In genomic region chr1:229088711-229089110, GRCh38 we compare ENCODE assay signal across 21 cellular contexts.
"Had no signal": no experiment of that assay in that cellular context is flagged by ENCODE, and none has a peak within 500 bp of the region (broad histone marks: within the 10 kb centered on the region; RNA-seq: fewer than 3 reads in every experiment).

No MANE protein-coding gene starts in this region.

- DNase-seq: activated CD4-positive, alpha-beta T cell treated with anti-CD3 and anti-CD28 coated beads for 48 hours; activated CD4-positive, alpha-beta T cell treated with anti-CD3 and anti-CD28 coated beads, Interleukin-2, amount 50 U/mL, for 4 hours; activated CD4-positive, CD25-positive, alpha-beta regulatory T cell treated with anti-CD3 and anti-CD28 coated beads, Interleukin-2, amount 50 U/mL, for 72 hours; activated CD8-positive, alpha-beta T cell treated with anti-CD3 and anti-CD28 coated beads, Interleukin-2, amount 10 ng/mL, durations not matched to agents 7 days and 5 days; activated effector memory CD4-positive, alpha-beta T cell treated with anti-CD3 and anti-CD28 coated beads, Interleukin-2, amount 50 U/mL, for 16 hours; activated naive CD4-positive, alpha-beta T cell treated with Interleukin-2 at 50 U/mL for 16 hours; activated T-cell treated with anti-CD3 and anti-CD28 coated beads, Interleukin-2, amount 50 U/mL, for 4 hours; amygdala; KG1; NCI-H1048; NCI-H187; NCI-H2081 treated with DMSO at 0.1 percent for 48 hours; NCI-H2171 treated with DMSO at 0.1 percent for 48 hours; NCI-H524 treated with DMSO at 0.1 percent for 48 hours; NK-92 treated with Interleukin-12 subunit alpha and Interleukin-12 subunit beta, amount 100 ng/mL, for 24 hours; SHP77 had no signal

- H3K4me1 Mint-ChIP-seq: central memory CD8-positive, alpha-beta T cell had no signal

- H3K4me3 Mint-ChIP-seq: activated CD8-positive, alpha-beta T cell treated with anti-CD3 and anti-CD28 coated beads, Interleukin-2, amount 10 ng/mL, durations not matched to agents 7 days and 5 days; activated naive CD8-positive, alpha-beta T cell; activated T-cell treated with anti-CD3 and anti-CD28 coated beads, Interleukin-2, amount 50 U/mL, for 4 hours; brain; central memory CD8-positive, alpha-beta T cell; IgD-negative memory B cell; T-helper 1 cell treated with Interleukin-12 subunit alpha and Interleukin-12 subunit beta and Interleukin-4 antibody, amounts not matched to agents 30 μg/mL and 1 μg/mL, for 36 hours had no signal

- H3K27ac Mint-ChIP-seq: activated CD8-positive, alpha-beta T cell treated with anti-CD3 and anti-CD28 coated beads, Interleukin-2, amount 10 ng/mL, durations not matched to agents 7 days and 5 days; activated naive CD8-positive, alpha-beta T cell; IgD-negative memory B cell; T-helper 1 cell treated with Interleukin-12 subunit alpha and Interleukin-12 subunit beta and Interleukin-4 antibody, amounts not matched to agents 30 μg/mL and 1 μg/mL, for 36 hours had no signal

- H3K36me3 Mint-ChIP-seq: brain, IgD-negative memory B cell had no signal

- H3K27me3 Mint-ChIP-seq: activated naive CD8-positive, alpha-beta T cell had no signal

- H3K9me3 Mint-ChIP-seq: T-helper 1 cell treated with Interleukin-12 subunit alpha and Interleukin-12 subunit beta and Interleukin-4 antibody, amounts not matched to agents 30 μg/mL and 1 μg/mL, for 36 hours had no signal
